Comparison of ENCODE assay signal across 9 cellular contexts in the genomic region with DNA sequence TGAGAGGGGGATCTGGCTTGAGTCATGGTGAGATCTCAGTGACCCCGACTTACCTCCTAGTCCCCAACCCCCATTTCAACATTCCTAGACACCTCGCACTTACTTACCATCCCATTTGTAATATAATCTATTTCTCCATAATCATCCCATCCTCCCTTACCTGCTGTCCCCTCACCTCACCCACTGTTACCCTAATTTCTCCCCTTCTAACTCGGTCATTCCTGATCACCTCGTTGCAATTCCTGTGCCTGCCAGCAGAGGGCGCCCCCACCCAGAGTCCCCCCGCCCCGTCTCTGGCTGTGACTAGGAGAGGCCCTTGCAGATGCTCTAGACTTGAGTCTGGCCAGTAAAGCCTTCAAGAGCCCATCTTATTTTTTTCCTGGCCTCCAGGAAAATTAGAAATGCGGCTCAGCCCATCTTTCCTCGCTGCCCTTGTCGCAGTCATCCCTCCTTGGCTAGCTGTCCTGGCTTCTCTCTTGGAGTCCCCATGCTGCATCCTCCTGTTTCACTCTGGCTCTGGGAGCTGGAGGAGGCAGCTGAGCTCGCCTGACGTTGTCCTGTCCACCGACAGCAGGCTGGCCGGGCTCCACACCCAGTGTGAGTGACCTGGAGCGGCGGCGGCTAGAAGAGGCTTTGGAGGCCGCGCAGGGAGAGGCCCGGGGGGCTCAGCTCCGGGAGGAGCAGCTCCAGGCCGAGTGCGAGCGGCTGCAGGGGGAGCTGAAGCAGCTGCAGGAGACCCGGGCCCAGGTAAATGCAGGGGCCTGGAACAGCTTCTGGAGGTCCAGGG. TPM values are rescaled to one million over a fixed set of nuclear protein-coding genes. Genes with fewer than 3 reads are reported as not detected.
DNase-seq lines count a peak whose midpoint lies in the region; ATAC-seq, FAIRE-seq and TF ChIP-seq lines count a peak whose summit lies in the region.
"Had no signal": no experiment of that assay in that cellular context is flagged by ENCODE, and none has a peak within 500 bp of the region (broad histone marks: within the 10 kb centered on the region; RNA-seq: fewer than 3 reads in every experiment).

No MANE protein-coding gene starts in this region.

- DNase-seq in A673 (ENCODE audit: low spot score): peak; percentile 63
- peak; percentile 91 for DNase-seq in GM12892 (ENCODE audit: insufficient read length)
- peak; percentile 20 for DNase-seq in NCI-H774 (lab: John Stamatoyannopoulos, UW)
- DNase-seq in activated CD8-positive, alpha-beta memory T cell treated with anti-CD3 and anti-CD28 coated beads, Interleukin-2, amount 10 ng/mL, durations not matched to agents 7 days and 5 days: peak; percentile 89
- peak; percentile 97 for DNase-seq in endodermal cell
- peak; percentile 62 for DNase-seq in naive B cell
- DNase-seq in stimulated activated naive CD4-positive, alpha-beta T cell treated with Interleukin-2 at 50 U/mL for 16 hours (lab: John Stamatoyannopoulos, UW): peak; percentile 72

- peaks cover 4% of the 10 kb centered on the region for H3K36me3 ChIP-seq in A673 (ENCODE audit: insufficient read depth, low read length, poor library complexity, severe bottlenecking)
- H3K36me3 ChIP-seq in endodermal cell (ENCODE audit: control insufficient read depth, insufficient read depth, low read length): peaks cover 11% of the 10 kb centered on the region

- H3K9me3 Mint-ChIP-seq in activated CD8-positive, alpha-beta memory T cell treated with anti-CD3 and anti-CD28 coated beads, Interleukin-2, amount 10 ng/mL, durations not matched to agents 7 days and 5 days (ENCODE audit: low read depth): no peaks in the 10 kb centered on the region
- H3K9me3 Mint-ChIP-seq in endodermal cell (no peaks in the 10 kb centered on the region), naive B cell (no peaks in the 10 kb centered on the region)

- peaks cover 4% of the 10 kb centered on the region for H3K27me3 Mint-ChIP-seq in activated CD8-positive, alpha-beta memory T cell treated with anti-CD3 and anti-CD28 coated beads, Interleukin-2, amount 10 ng/mL, durations not matched to agents 7 days and 5 days
- H3K27me3 Mint-ChIP-seq in endodermal cell (ENCODE audit: insufficient read depth) (peaks cover 1% of the 10 kb centered on the region), naive B cell (no peaks in the 10 kb centered on the region)

- ATAC-seq in activated CD8-positive, alpha-beta memory T cell treated with anti-CD3 and anti-CD28 coated beads, Interleukin-2, amount 10 ng/mL, durations not matched to agents 7 days and 5 days: peak; percentile 32
- ATAC-seq in naive B cell (ENCODE audit: low read depth in 2 of 2) (peak; percentile 28 to 44), HG02884 (IDR thresholded peaks at IDR 0.05; ENCODE audit: unreplicated experiment) (no peak)

- CTCF ChIA-PET in A673 (lab: Charles Lee): no interaction called here
- CTCF ChIA-PET in activated CD8-positive, alpha-beta memory T cell treated with anti-CD3 and anti-CD28 coated beads, Interleukin-2, amount 10 ng/mL, durations not matched to agents 7 days and 5 days (lab: Charles Lee): interaction anchor here (0.5 to 14.9 kb wide), 33 partner anchors 8 to 227 kb away, joined by 3 to 263 read pairs (median 5); partner anchors contain the start of genes KPNB1, LRRC46, MRPL10 and OSBPL7

- no peak overlapping the region for H3K4me3 Mint-ChIP-seq in activated CD8-positive, alpha-beta memory T cell treated with anti-CD3 and anti-CD28 coated beads, Interleukin-2, amount 10 ng/mL, durations not matched to agents 7 days and 5 days
- H3K4me3 Mint-ChIP-seq in endodermal cell (no peak overlapping the region), naive B cell (peak overlapping the region in 2 of 8 donors; percentile 0 to 13)

- no peak for TF ChIP-seq POLR2A in GM12892 (IDR thresholded peaks at IDR 0.05; ENCODE audit: low read depth, low read length)

- BruUV-seq in A673 (replicated peaks; lab: Mats Ljungman, UMichigan): no TSS peak

- intact Hi-C loops in A673 (cut with micrococcal nuclease; ENCODE audit: unreplicated experiment): loop anchor here (2.0 kb wide), 1 partner anchor 44 kb away; no protein-coding TSS in a partner anchor

- peak overlapping the region; percentile 31 for H3K27ac Mint-ChIP-seq in activated CD8-positive, alpha-beta memory T cell treated with anti-CD3 and anti-CD28 coated beads, Interleukin-2, amount 10 ng/mL, durations not matched to agents 7 days and 5 days
- peak overlapping the region; percentile 15 for H3K27ac Mint-ChIP-seq in endodermal cell
- H3K27ac Mint-ChIP-seq in naive B cell: peak overlapping the region in 5 of 6 donors; percentile 14 to 72 (median 46)

- H3K4me3 ChIP-seq in A673 (ENCODE audit: low read depth, low read length, poor library complexity, severe bottlenecking): no peak overlapping the region
- no peak overlapping the region for H3K4me3 ChIP-seq in endodermal cell (ENCODE audit: low read length)

- peak; percentile 89 for TF ChIP-seq CTCF in A673 (conservative IDR thresholded peaks at IDR 0.05; ENCODE audit: low read depth, low read length)
- peak; percentile 98 for TF ChIP-seq CTCF in endodermal cell (conservative IDR thresholded peaks at IDR 0.05)

- H3K9ac ChIP-seq in endodermal cell (ENCODE audit: extremely low read depth, low read length, poor library complexity, severe bottlenecking): no peak overlapping the region

- no peaks in the 10 kb centered on the region for H3K9me3 ChIP-seq in A673 (ENCODE audit: low read depth, low read length, poor library complexity, severe bottlenecking)
- H3K9me3 ChIP-seq in endodermal cell (ENCODE audit: control insufficient read depth, low read length): no peaks in the 10 kb centered on the region

- H3K36me3 Mint-ChIP-seq in activated CD8-positive, alpha-beta memory T cell treated with anti-CD3 and anti-CD28 coated beads, Interleukin-2, amount 10 ng/mL, durations not matched to agents 7 days and 5 days: no peaks in the 10 kb centered on the region
- H3K36me3 Mint-ChIP-seq in endodermal cell (ENCODE audit: low read depth) (peaks cover 22% of the 10 kb centered on the region), naive B cell (no peaks in the 10 kb centered on the region)

- H3K27me3 ChIP-seq in A673 (replicated peaks; ENCODE audit: insufficient read depth, low read depth, low read length, poor library complexity) (no peaks in the 10 kb centered on the region), endodermal cell (ENCODE audit: control insufficient read depth, insufficient read depth, low read length, poor library complexity, severe bottlenecking) (no peaks in the 10 kb centered on the region)

- H3K27ac ChIP-seq in A673 (ENCODE audit: low read depth, low read length, poor library complexity, severe bottlenecking) (no peak overlapping the region), endodermal cell (ENCODE audit: low read depth, low read length) (no peak overlapping the region)

- FAIRE-seq in GM12892 (lab: Jason Lieb, UNC): peak; percentile 88

- POLR2A ChIA-PET in A673 (lab: Charles Lee; ENCODE audit: low non-redundant PET): no interaction called here

- H3K4me1 ChIP-seq in A673 (ENCODE audit: insufficient read depth, low read length, poor library complexity, severe bottlenecking) (no peaks in the 10 kb centered on the region), endodermal cell (ENCODE audit: control insufficient read depth, insufficient read depth, low read length) (no peaks in the 10 kb centered on the region)

- peaks cover 49% of the 10 kb centered on the region for H3K4me1 Mint-ChIP-seq in activated CD8-positive, alpha-beta memory T cell treated with anti-CD3 and anti-CD28 coated beads, Interleukin-2, amount 10 ng/mL, durations not matched to agents 7 days and 5 days
- H3K4me1 Mint-ChIP-seq in endodermal cell: peaks cover 5% of the 10 kb centered on the region
- H3K4me1 Mint-ChIP-seq in naive B cell: peaks cover 48 to 52% (median 52%) of the 10 kb centered on the region in 3 donors

- WGBS in endodermal cell (ENCODE audit: insufficient coverage in 1 of 2, insufficient read length in 1 of 2), 2 experiments: 49 to 68% methylated on average over 10 to 25 of the region's 25 CpGs

RNA-seq across cellular contexts. Expression of gene TBKBP1, which starts 5.0 kb away (rescaled TPM):
- 21.1 and 25.3 TPM in 2 replicates for total RNA-seq in A673 (2021)
- 0.59 TPM for polyA plus RNA-seq in GM12892 (2012; ENCODE audit: missing spikeins)
- total RNA-seq in activated CD8-positive, alpha-beta memory T cell treated with anti-CD3 and anti-CD28 coated beads, Interleukin-2, amount 10 ng/mL, durations not matched to agents 7 days and 5 days: 1 to 10 TPM; 2.6 to 3.0 TPM
- 10 to 100 TPM; 14.5 to 22.9 TPM for total RNA-seq in endodermal cell
- polyA plus RNA-seq in endodermal cell (2013, experiment 1 of 2): 17.3 TPM
- 16.7 TPM for polyA plus RNA-seq in endodermal cell (2013, experiment 2 of 2)
- polyA plus RNA-seq in naive B cell (ENCODE audit: low read depth in 6 of 6): under 1 TPM in 4 of 6 donors, not detected in 2; 0.09 to 0.97 (median 0.24) TPM

RNA-seq across cellular contexts. Expression of gene TBX21, which starts 34.1 kb away (rescaled TPM):
- total RNA-seq in A673 (2021): not detected in 2 replicates
- not detected for polyA plus RNA-seq in GM12892 (2012; ENCODE audit: missing spikeins)
- total RNA-seq in activated CD8-positive, alpha-beta memory T cell treated with anti-CD3 and anti-CD28 coated beads, Interleukin-2, amount 10 ng/mL, durations not matched to agents 7 days and 5 days: 10 to 100 TPM; 59.0 to 68.4 TPM
- not detected for total RNA-seq in endodermal cell
- not detected for polyA plus RNA-seq in endodermal cell (2013, experiment 1 of 2)
- polyA plus RNA-seq in endodermal cell (2013, experiment 2 of 2): not detected
- 1 to 10 TPM in 4 of 6 donors, under 1 TPM in 2; 0.11 to 2.9 (median 2.0) TPM for polyA plus RNA-seq in naive B cell (ENCODE audit: low read depth in 6 of 6)
- total RNA-seq: pulmonary artery endothelial cell had no signal

RNA-seq across cellular contexts. Expression of gene KPNB1, which starts 49.2 kb away (rescaled TPM):
- total RNA-seq in A673 (2021) (429 and 452 TPM in 2 replicates), endodermal cell (100 to 1,000 TPM; 452 to 500 TPM)
- 343 TPM for polyA plus RNA-seq in GM12892 (2012; ENCODE audit: missing spikeins)
- total RNA-seq in activated CD8-positive, alpha-beta memory T cell treated with anti-CD3 and anti-CD28 coated beads, Interleukin-2, amount 10 ng/mL, durations not matched to agents 7 days and 5 days: 100 to 1,000 TPM; 413 to 525 TPM
- polyA plus RNA-seq in endodermal cell (2013, experiment 1 of 2): 347 TPM
- 324 TPM for polyA plus RNA-seq in endodermal cell (2013, experiment 2 of 2)
- 10 to 100 TPM in 5 of 6 donors, 1 to 10 TPM in 1; 6.4 to 33.5 (median 30.6) TPM for polyA plus RNA-seq in naive B cell (ENCODE audit: low read depth in 6 of 6)

Comparison
In these comparisons a context has a peak if more than half of its experiments do, and no peak if none do; other contexts are left out.
1. DNase-seq: peak in every context shown above with its lines; median percentile 97 in endodermal cell; 91 in GM12892; 89 in activated CD8-positive, alpha-beta memory T cell treated with anti-CD3 and anti-CD28 coated beads, Interleukin-2, amount 10 ng/mL, durations not matched to agents 7 days and 5 days; 72 in stimulated activated naive CD4-positive, alpha-beta T cell treated with Interleukin-2 at 50 U/mL for 16 hours; 63 in A673; 62 in naive B cell; 20 in NCI-H774.
2. RNA of gene TBX21, which starts 34.1 kb away (total RNA-seq): 59.0 to 68.4 TPM in activated CD8-positive, alpha-beta memory T cell treated with anti-CD3 and anti-CD28 coated beads, Interleukin-2, amount 10 ng/mL, durations not matched to agents 7 days and 5 days; not detected in A673 and not detected in endodermal cell; every median in the first group is over 10 times any median in the second.
3. Peak in every context shown above with its lines, with median percentiles within 50 percentile points of each other: H3K27ac Mint-ChIP-seq.